In genomic region chr19:18500376-18500775, GRCh38 we compare ENCODE assay signal across 1 cellular context.
TF ChIP-seq lines count a peak whose summit lies in the region.

No MANE protein-coding gene starts in this region.

TF ChIP-seq in IMR-90, 13 proteins besides CTCF, POLR2A, EP300 and RAD21:
- TF ChIP-seq CHD1 (IDR thresholded peaks at IDR 0.05; ENCODE audit: low read depth, low read length) (no peak), USF2 (IDR thresholded peaks at IDR 0.05; ENCODE audit: low read depth, low read length) (no peak), ELK1 (IDR thresholded peaks at IDR 0.05; ENCODE audit: borderline replicate concordance, low read depth, low read length) (no peak), NFE2L2 (IDR thresholded peaks at IDR 0.05; ENCODE audit: low read depth, low read length) (no peak), MAFK (IDR thresholded peaks at IDR 0.05; ENCODE audit: low read depth, low read length) (no peak), FOS (IDR thresholded peaks at IDR 0.05; ENCODE audit: low read depth, low read length) (no peak), CEBPB (IDR thresholded peaks at IDR 0.05; ENCODE audit: low read depth, low read length) (no peak), BHLHE40 (IDR thresholded peaks at IDR 0.05; ENCODE audit: low read depth, low read length) (no peak), RCOR1 (IDR thresholded peaks at IDR 0.05; ENCODE audit: insufficient replicate concordance, low read length) (no peak), MXI1 (IDR thresholded peaks at IDR 0.05; ENCODE audit: borderline replicate concordance, low read depth, low read length) (no peak), MAZ (IDR thresholded peaks at IDR 0.05; ENCODE audit: borderline replicate concordance, low read depth, low read length) (no peak), RFX5 (IDR thresholded peaks at IDR 0.05; ENCODE audit: low read depth, low read length) (no peak), SMC3 (IDR thresholded peaks at IDR 0.05; ENCODE audit: low read depth, low read length) (no peak)
